8 cellular contexts compared by ENCODE assay signal in the genomic region with DNA sequence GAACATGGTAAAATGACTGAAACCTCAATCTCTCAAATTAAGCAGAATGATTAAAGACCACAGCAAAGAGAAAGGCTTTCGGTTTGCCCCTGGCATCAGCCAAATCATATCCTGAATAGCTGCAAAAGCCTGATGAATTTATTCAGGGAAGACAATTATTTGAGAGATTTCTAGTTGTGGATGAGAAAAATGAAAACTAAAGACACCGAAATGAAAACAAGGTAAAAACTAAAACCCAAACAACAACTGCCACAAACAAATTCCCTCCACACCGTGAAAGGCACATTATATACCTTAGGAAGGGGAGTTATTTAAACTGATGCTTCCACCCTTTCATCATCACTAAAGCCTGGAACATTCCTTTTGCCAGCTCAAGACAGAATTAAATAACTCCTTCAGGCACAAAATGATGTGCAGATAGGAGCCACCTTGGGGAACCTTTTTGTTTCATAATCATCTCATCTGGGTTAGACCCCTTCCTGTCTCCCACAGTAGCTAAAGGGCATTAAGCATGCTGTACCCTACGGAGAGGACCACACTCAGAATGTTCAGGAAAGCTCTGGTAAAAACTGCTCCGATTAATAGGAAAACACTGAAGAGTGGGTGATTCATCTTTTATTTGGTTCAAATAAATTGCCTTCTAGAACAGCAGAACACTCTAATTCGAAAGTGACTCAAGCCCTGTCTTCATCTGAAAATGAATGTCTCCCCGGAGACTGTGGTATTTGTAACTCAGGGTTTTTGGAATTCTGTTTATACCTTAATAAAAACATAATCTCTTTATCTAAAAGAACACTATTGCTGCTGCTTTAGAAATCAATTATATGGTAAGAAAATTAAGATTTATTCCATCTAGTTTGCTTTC. TPM values are rescaled to one million over a fixed set of nuclear protein-coding genes. Genes with fewer than 3 reads are reported as not detected.
A peak's percentile ranks its signal among the peaks of the same experiment; 100 is the strongest.
DNase-seq lines count a peak whose midpoint lies in the region; ATAC-seq and TF ChIP-seq lines count a peak whose summit lies in the region.

No MANE protein-coding gene starts in this region.

- H3K4me1 Mint-ChIP-seq in activated T-cell treated with anti-CD3 and anti-CD28 coated beads, Interleukin-2, amount 50 U/mL, for 72 hours (ENCODE audit: low read depth): peaks cover 48% of the 10 kb centered on the region
- H3K4me1 Mint-ChIP-seq in activated CD4-positive, alpha-beta memory T cell treated with anti-CD3 and anti-CD28 coated beads, Interleukin-2, amount 10 ng/mL, durations not matched to agents 7 days and 5 days: peaks cover 30% of the 10 kb centered on the region
- H3K4me1 Mint-ChIP-seq in glutamatergic neuron (ENCODE audit: low read depth, unreplicated experiment): peaks cover 4% of the 10 kb centered on the region

- ATAC-seq in activated T-cell treated with anti-CD3 and anti-CD28 coated beads, Interleukin-2, amount 50 U/mL, for 72 hours (replicated peaks in 1 of 2): no peak
- ATAC-seq in upper lobe of left lung (ENCODE audit: low FRiP score in 2 of 2) (peak in 1 of 2 donors; percentile 74), GM21529 (IDR thresholded peaks at IDR 0.05; ENCODE audit: unreplicated experiment) (no peak)

- peaks cover 4 to 11% (median 5%) of the 10 kb centered on the region in 4 donors for H3K4me1 ChIP-seq in upper lobe of left lung

- peaks cover 6 to 7% of the 10 kb centered on the region in 2 donors for H3K36me3 Mint-ChIP-seq in activated T-cell treated with anti-CD3 and anti-CD28 coated beads, Interleukin-2, amount 50 U/mL, for 72 hours (ENCODE audit: insufficient read depth in 2 of 2)
- H3K36me3 Mint-ChIP-seq in activated CD4-positive, alpha-beta memory T cell treated with anti-CD3 and anti-CD28 coated beads, Interleukin-2, amount 10 ng/mL, durations not matched to agents 7 days and 5 days (ENCODE audit: low read depth): peaks cover 9% of the 10 kb centered on the region
- no peaks in the 10 kb centered on the region for H3K36me3 Mint-ChIP-seq in glutamatergic neuron (ENCODE audit: unreplicated experiment)

- H3K27ac Mint-ChIP-seq in activated T-cell treated with anti-CD3 and anti-CD28 coated beads, Interleukin-2, amount 50 U/mL, for 72 hours: peak overlapping the region; percentile 14
- H3K27ac Mint-ChIP-seq in activated CD4-positive, alpha-beta memory T cell treated with anti-CD3 and anti-CD28 coated beads, Interleukin-2, amount 10 ng/mL, durations not matched to agents 7 days and 5 days: peak overlapping the region; percentile 63
- H3K27ac Mint-ChIP-seq in glutamatergic neuron (ENCODE audit: unreplicated experiment): no peak overlapping the region

- H3K9me3 ChIP-seq in upper lobe of left lung: no peaks in the 10 kb centered on the region

- peaks cover 0 to 36% (median 12%) of the 10 kb centered on the region in 4 donors for H3K36me3 ChIP-seq in upper lobe of left lung

- TF ChIP-seq POLR2A in upper lobe of left lung (IDR thresholded peaks at IDR 0.05): no peak

- peak overlapping the region; percentile 89 to 98 for H3K4me3 Mint-ChIP-seq in activated T-cell treated with anti-CD3 and anti-CD28 coated beads, Interleukin-2, amount 50 U/mL, for 72 hours
- H3K4me3 Mint-ChIP-seq in activated CD4-positive, alpha-beta memory T cell treated with anti-CD3 and anti-CD28 coated beads, Interleukin-2, amount 10 ng/mL, durations not matched to agents 7 days and 5 days: peak overlapping the region; percentile 79
- H3K4me3 Mint-ChIP-seq in glutamatergic neuron (ENCODE audit: unreplicated experiment): no peak overlapping the region

- H3K27ac ChIP-seq in upper lobe of left lung: no peak overlapping the region

- no peak for TF ChIP-seq EP300 in upper lobe of left lung (IDR thresholded peaks at IDR 0.05)

- peak; percentile 27 for TF ChIP-seq CTCF in glutamatergic neuron (IDR thresholded peaks at IDR 0.05; ENCODE audit: partially characterized antibody, unreplicated experiment)
- TF ChIP-seq CTCF in upper lobe of left lung (IDR thresholded peaks at IDR 0.05): no peak

- WGBS in upper lobe of left lung, 2 donors: 64 to 65% methylated on average over 7 of the region's 7 CpGs

- no peaks in the 10 kb centered on the region for H3K27me3 ChIP-seq in upper lobe of left lung

- H3K9me3 Mint-ChIP-seq in activated T-cell treated with anti-CD3 and anti-CD28 coated beads, Interleukin-2, amount 50 U/mL, for 72 hours: no peaks in the 10 kb centered on the region
- no peaks in the 10 kb centered on the region for H3K9me3 Mint-ChIP-seq in activated CD4-positive, alpha-beta memory T cell treated with anti-CD3 and anti-CD28 coated beads, Interleukin-2, amount 10 ng/mL, durations not matched to agents 7 days and 5 days
- peaks cover 5% of the 10 kb centered on the region for H3K9me3 Mint-ChIP-seq in glutamatergic neuron (ENCODE audit: unreplicated experiment)

- no peak for DNase-seq in activated T-cell treated with anti-CD3 and anti-CD28 coated beads, Interleukin-2, amount 50 U/mL, for 72 hours
- DNase-seq in activated T-cell treated with anti-CD3 and anti-CD28 coated beads, Interleukin-2, amount 50 U/mL, for 1 hour: no peak
- DNase-seq in activated CD4-positive, alpha-beta memory T cell treated with anti-CD3 and anti-CD28 coated beads, Interleukin-2, amount 10 ng/mL, durations not matched to agents 7 days and 5 days: no peak
- DNase-seq in glutamatergic neuron (no peak), upper lobe of left lung (no peak), NCI-H1417 (lab: John Stamatoyannopoulos, UW) (no peak), NCI-H1092 treated with DMSO at 0.1 percent for 48 hours (lab: John Stamatoyannopoulos, UW) (no peak)

- no peaks in the 10 kb centered on the region for H3K27me3 Mint-ChIP-seq in activated T-cell treated with anti-CD3 and anti-CD28 coated beads, Interleukin-2, amount 50 U/mL, for 72 hours (ENCODE audit: low read depth)
- H3K27me3 Mint-ChIP-seq in activated CD4-positive, alpha-beta memory T cell treated with anti-CD3 and anti-CD28 coated beads, Interleukin-2, amount 10 ng/mL, durations not matched to agents 7 days and 5 days: peaks cover 4% of the 10 kb centered on the region
- no peaks in the 10 kb centered on the region for H3K27me3 Mint-ChIP-seq in glutamatergic neuron (ENCODE audit: unreplicated experiment)

- POLR2A ChIA-PET in activated CD4-positive, alpha-beta memory T cell treated with anti-CD3 and anti-CD28 coated beads, Interleukin-2, amount 10 ng/mL, durations not matched to agents 7 days and 5 days (lab: Charles Lee): interaction anchor here (1.0 to 1.7 kb wide), 5 partner anchors 9 to 211 kb away, joined by 3 to 6 read pairs (median 4); partner anchors contain the start of genes RAB22A and VAPB

- CTCF ChIA-PET in activated CD4-positive, alpha-beta memory T cell treated with anti-CD3 and anti-CD28 coated beads, Interleukin-2, amount 10 ng/mL, durations not matched to agents 7 days and 5 days (lab: Charles Lee): interaction anchor here (0.7 to 3.0 kb wide), 12 partner anchors 8 to 422 kb away, joined by 3 to 10 read pairs (median 4); partner anchors contain the start of genes STX16 and VAPB

- H3K4me3 ChIP-seq in upper lobe of left lung: peak overlapping the region in 3 of 4 donors; percentile 43 to 55 (median 50)

RNA-seq across cellular contexts. Expression of gene ANKRD60, which starts 9.1 kb away (rescaled TPM):
- total RNA-seq in activated T-cell treated with anti-CD3 and anti-CD28 coated beads, Interleukin-2, amount 50 U/mL, for 72 hours: not detected
- not detected for total RNA-seq in activated CD4-positive, alpha-beta memory T cell treated with anti-CD3 and anti-CD28 coated beads, Interleukin-2, amount 10 ng/mL, durations not matched to agents 7 days and 5 days
- not detected for total RNA-seq in glutamatergic neuron (ENCODE audit: unreplicated experiment)
- not detected for total RNA-seq in upper lobe of left lung
